ENCODE assay signal across 17 cellular contexts in genomic region chr7:1085910-1086421, GRCh38. TPM values are rescaled to one million over a fixed set of nuclear protein-coding genes. Genes with fewer than 3 reads are reported as not detected.
A peak's percentile ranks its signal among the peaks of the same experiment; 100 is the strongest.
DNase-seq lines count a peak whose midpoint lies in the region; ATAC-seq lines count a peak whose summit lies in the region.
"Had no signal": no experiment of that assay in that cellular context is flagged by ENCODE, and none has a peak within 500 bp of the region (broad histone marks: within the 10 kb centered on the region; RNA-seq: fewer than 3 reads in every experiment).

No MANE protein-coding gene starts in this region.

- DNase-seq in A172 (ENCODE audit: low spot score) (peak; percentile 18), amniotic epithelial cell (ENCODE audit: low read depth) (peak; percentile 22), kidney tubule cell (ENCODE audit: low spot score) (peak; percentile 59), HK-2 (ENCODE audit: unreplicated experiment) (no peak), SHP77 treated with DMSO at 0.1 percent for 48 hours (lab: John Stamatoyannopoulos, UW) (no peak), T-helper 2 cell (no peak)
- DNase-seq: activated naive CD8-positive, alpha-beta T cell treated with anti-CD3 and anti-CD28 coated beads for 36 hours; activated T-cell treated with anti-CD3 and anti-CD28 coated beads, Interleukin-2, amount 50 U/mL, for 48 hours; Caco-2; NCI-H446 treated with DMSO at 0.1 percent for 48 hours; nephron progenitor cell; retina had no signal

- ATAC-seq in GM21619 (IDR thresholded peaks at IDR 0.05; ENCODE audit: unreplicated experiment) (peak; percentile 4), GM18870 (IDR thresholded peaks at IDR 0.05; ENCODE audit: unreplicated experiment) (no peak)

RNA-seq across cellular contexts. Expression of gene GPER1, which starts 1.9 kb away (rescaled TPM):
- total RNA-seq in A172 (2014; rRNA removed; shearing (Covaris generic)), result 7.3 and 12.1 TPM in 2 replicates
- total RNA-seq: activated CD4-positive, alpha-beta T cell treated with anti-CD3 and anti-CD28 coated beads, Interleukin-2, amount 10 ng/mL, durations not matched to agents 24 days and 14 days; SJSA1 had no signal

RNA-seq across cellular contexts. Expression of gene GPR146, which starts 41.6 kb away (rescaled TPM):
- total RNA-seq in A172 (2014; rRNA removed; shearing (Covaris generic)), result 1.1 and 1.6 TPM in 2 replicates
- total RNA-seq: MCF 10A had no signal

Comparison
In these comparisons a context has a peak if more than half of its experiments do, and no peak if none do; other contexts are left out.
1. DNase-seq: peak in A172 (single experiment), amniotic epithelial cell (single experiment) and kidney tubule cell (single experiment); none in HK-2 (single experiment), SHP77 treated with DMSO at 0.1 percent for 48 hours (single experiment) and T-helper 2 cell (0 of 5).